9 cellular contexts compared by ENCODE assay signal in the genomic region with DNA sequence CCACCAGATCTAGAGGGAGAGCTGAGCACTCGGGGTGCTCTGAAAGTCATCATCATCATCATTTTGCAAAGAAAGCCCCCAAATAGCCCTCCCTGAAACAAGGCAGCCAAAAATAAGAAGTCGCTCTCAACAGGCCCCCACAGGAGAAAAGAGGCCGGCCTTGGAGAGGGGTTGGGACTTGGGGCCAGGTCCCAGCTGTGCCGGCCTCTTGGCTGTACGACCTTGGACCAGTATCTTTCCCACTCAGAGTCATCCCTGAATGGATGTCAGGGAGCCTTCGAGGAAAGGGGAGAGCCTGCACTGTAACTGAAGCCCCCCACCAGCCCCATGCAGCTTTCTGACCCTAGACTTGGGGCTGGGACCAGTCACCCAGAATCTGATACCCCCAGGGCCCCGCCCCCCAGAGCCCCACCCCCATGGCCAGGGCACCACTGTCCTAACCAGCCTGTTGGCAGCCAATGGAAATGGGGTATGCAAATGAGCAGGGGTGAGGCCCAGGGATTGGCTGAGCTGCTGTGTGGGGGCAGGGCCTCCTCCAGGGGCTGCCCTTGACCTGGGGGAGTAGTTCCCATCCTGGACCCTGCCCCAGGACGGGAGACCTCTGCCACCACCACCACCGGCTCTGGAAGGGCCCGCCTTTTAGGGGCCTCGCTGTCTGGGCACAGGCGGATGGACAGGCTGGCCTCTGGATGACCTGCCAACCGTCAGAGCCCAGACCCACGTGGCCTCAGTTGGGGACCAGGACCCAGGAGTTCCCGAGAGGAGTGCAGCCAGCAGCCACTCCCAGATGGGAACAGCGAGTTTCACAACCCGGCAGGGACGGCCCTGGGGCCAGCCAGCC. TPM values are rescaled to one million over a fixed set of nuclear protein-coding genes. Genes with fewer than 3 reads are reported as not detected.
DNase-seq lines count a peak whose midpoint lies in the region; ATAC-seq and TF ChIP-seq lines count a peak whose summit lies in the region.
"Had no signal": no experiment of that assay in that cellular context is flagged by ENCODE, and none has a peak within 500 bp of the region (broad histone marks: within the 10 kb centered on the region; RNA-seq: fewer than 3 reads in every experiment).

No MANE protein-coding gene starts in this region.

- H3K9me3 ChIP-seq in BE2C = no peaks in the 10 kb centered on the region
- H3K9me3 ChIP-seq: gastrocnemius medialis had no signal

- H3K4me1 Mint-ChIP-seq in T-cell = peaks cover 43 to 81% (median 63%) of the 10 kb centered on the region in 3 donors

- H3K36me3 Mint-ChIP-seq in T-cell = no peaks in the 10 kb centered on the region

- no peaks in the 10 kb centered on the region for H3K27me3 Mint-ChIP-seq in T-cell

- peaks cover 38% of the 10 kb centered on the region for H3K4me1 ChIP-seq in BE2C
- H3K4me1 ChIP-seq: gastrocnemius medialis had no signal

- no peaks in the 10 kb centered on the region for H3K27me3 ChIP-seq in BE2C
- no peaks in the 10 kb centered on the region for H3K27me3 ChIP-seq in H7 (ENCODE audit: control insufficient read depth, insufficient read depth, low read length)

- POLR2A ChIA-PET in T-cell (lab: Charles Lee) = interaction anchor here in 1 of 2 donors (0.6 kb wide), 1 partner anchor 9 kb away, joined by 4 read pairs; no protein-coding TSS in a partner anchor

- H3K4me3 ChIP-seq in BE2C (ENCODE audit: low read depth, low read length) (peak overlapping the region; percentile 44), H7 (ENCODE audit: insufficient read depth, low read depth, low read length) (peak overlapping the region; percentile 10; the same call in 1 of the 2 replicates)
- H3K4me3 ChIP-seq: gastrocnemius medialis had no signal

- CTCF ChIA-PET in T-cell (lab: Charles Lee) = no interaction called here

- H3K27ac Mint-ChIP-seq in T-cell = peak overlapping the region; percentile 73 to 93

- peak overlapping the region in 1 of 3 donors; percentile 64 for H3K4me3 Mint-ChIP-seq in T-cell

- H3K36me3 ChIP-seq in BE2C (no peaks in the 10 kb centered on the region), H7 (replicated peaks; ENCODE audit: control insufficient read depth, insufficient read depth, low read length) (no peaks in the 10 kb centered on the region)
- H3K36me3 ChIP-seq: gastrocnemius medialis had no signal

- ATAC-seq in T-cell (replicated peaks in 1 of 4) = no peak
- ATAC-seq in GM21576 (IDR thresholded peaks at IDR 0.05; ENCODE audit: unreplicated experiment) = no peak
- no peak for ATAC-seq in HG02973 (IDR thresholded peaks at IDR 0.05; ENCODE audit: unreplicated experiment)
- no peak for ATAC-seq in HG02870 (IDR thresholded peaks at IDR 0.05; ENCODE audit: unreplicated experiment)
- ATAC-seq in HG03378 (IDR thresholded peaks at IDR 0.05; ENCODE audit: unreplicated experiment) = no peak

- no peaks in the 10 kb centered on the region for H3K9me3 Mint-ChIP-seq in T-cell

- no peak for TF ChIP-seq CTCF in BE2C (IDR thresholded peaks at IDR 0.05; ENCODE audit: low read depth, low read length)

- DNase-seq in BE2C (peak; percentile 95), H7 (peak; percentile 100), T-cell (peak in 1 of 34 experiments; percentile 37), iPS-NIHi11 (ENCODE audit: low spot score) (peak; percentile 99)

RNA-seq across cellular contexts. Expression of gene ZFPM1, which starts 15.4 kb away (rescaled TPM):
- polyA plus RNA-seq in BE2C (2012; ENCODE audit: insufficient read depth, insufficient read length, low read depth) = 3.9 TPM
- total RNA-seq in H7 (2014; rRNA removed; shearing (Covaris generic)) = 1.1 and 1.7 TPM in 2 replicates
- 10 to 100 TPM; 19.6 to 38.4 (median 33.1) TPM for total RNA-seq in T-cell
